ENCODE assay signal across 1 cellular context in the genomic region with DNA sequence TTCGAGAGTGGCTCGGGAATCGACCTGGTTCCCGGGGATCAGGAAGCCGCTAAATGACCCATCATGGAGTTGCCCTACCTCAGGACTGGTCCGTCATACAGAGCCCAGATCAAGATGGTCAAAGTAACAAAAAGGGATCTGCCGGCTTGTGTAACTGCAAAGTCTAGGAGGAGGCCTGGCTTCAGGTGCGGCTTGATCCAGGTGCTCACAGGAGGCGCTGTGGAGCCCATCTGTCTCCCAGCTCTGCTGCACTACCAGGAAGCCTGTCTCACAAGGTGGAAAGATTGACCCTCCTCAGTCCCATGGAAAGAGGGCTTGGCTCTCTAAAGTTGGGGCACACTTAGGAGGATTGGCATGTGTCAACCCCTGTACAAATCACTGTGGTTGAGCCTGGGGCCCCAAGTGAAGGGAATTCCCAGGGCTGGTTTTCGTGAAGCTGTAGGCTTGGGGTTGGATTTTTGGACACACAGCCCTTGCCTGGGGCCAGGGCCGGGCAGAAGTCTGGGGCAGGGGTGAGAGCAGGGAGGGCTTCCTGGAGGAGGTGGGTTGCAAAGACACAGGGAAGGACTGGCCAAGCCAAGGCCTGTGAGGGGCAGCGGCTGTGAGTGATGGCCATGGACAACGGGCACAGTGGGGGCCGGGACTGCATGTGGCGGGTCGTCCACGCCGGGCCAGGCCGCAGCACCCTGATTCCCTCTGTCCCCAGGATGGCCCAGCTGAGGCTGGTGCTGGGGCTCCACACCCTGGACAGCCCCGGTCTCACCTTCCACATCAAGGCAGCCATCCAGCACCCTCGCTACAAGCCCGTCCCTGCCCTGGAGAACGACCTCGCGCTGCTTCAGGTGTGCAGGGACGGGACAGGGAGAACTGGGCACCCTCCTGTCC.
TF ChIP-seq lines count a peak whose summit lies in the region.

No MANE protein-coding gene starts in this region.

TF ChIP-seq in HepG2, 621 proteins besides CTCF, POLR2A, EP300 and RAD21:
- no peak for TF ChIP-seq PREB (CRISPR knock-in tag; IDR thresholded peaks at IDR 0.05)
- TF ChIP-seq, protein P1, sequence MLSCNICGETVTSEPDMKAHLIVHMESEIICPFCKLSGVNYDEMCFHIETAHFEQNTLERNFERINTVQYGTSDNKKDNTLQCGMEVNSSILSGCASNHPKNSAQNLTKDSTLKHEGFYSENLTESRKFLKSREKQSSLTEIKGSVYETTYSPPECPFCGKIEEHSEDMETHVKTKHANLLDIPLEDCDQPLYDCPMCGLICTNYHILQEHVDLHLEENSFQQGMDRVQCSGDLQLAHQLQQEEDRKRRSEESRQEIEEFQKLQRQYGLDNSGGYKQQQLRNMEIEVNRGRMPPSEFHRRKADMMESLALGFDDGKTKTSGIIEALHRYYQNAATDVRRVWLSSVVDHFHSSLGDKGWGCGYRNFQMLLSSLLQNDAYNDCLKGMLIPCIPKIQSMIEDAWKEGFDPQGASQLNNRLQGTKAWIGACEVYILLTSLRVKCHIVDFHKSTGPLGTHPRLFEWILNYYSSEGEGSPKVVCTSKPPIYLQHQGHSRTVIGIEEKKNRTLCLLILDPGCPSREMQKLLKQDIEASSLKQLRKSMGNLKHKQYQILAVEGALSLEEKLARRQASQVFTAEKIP (CRISPR knock-in tag; IDR thresholded peaks at IDR 0.05; ENCODE audit: borderline replicate concordance) = no peak
- TF ChIP-seq ZNF329 (CRISPR knock-in tag; IDR thresholded peaks at IDR 0.05; ENCODE audit: low read depth) = peak; percentile 100
- TF ChIP-seq ZFP36 (IDR thresholded peaks at IDR 0.05; ENCODE audit: borderline replicate concordance, low read depth, low read length, partially characterized antibody) = peak; percentile 82
- no peak for TF ChIP-seq SSRP1 (CRISPR knock-in tag; IDR thresholded peaks at IDR 0.05)
- no peak for TF ChIP-seq GMEB2 (CRISPR knock-in tag; IDR thresholded peaks at IDR 0.05; ENCODE audit: low read depth)
- TF ChIP-seq NPAS2 (CRISPR knock-in tag; IDR thresholded peaks at IDR 0.05; ENCODE audit: borderline replicate concordance) = no peak
- TF ChIP-seq, protein P2, sequence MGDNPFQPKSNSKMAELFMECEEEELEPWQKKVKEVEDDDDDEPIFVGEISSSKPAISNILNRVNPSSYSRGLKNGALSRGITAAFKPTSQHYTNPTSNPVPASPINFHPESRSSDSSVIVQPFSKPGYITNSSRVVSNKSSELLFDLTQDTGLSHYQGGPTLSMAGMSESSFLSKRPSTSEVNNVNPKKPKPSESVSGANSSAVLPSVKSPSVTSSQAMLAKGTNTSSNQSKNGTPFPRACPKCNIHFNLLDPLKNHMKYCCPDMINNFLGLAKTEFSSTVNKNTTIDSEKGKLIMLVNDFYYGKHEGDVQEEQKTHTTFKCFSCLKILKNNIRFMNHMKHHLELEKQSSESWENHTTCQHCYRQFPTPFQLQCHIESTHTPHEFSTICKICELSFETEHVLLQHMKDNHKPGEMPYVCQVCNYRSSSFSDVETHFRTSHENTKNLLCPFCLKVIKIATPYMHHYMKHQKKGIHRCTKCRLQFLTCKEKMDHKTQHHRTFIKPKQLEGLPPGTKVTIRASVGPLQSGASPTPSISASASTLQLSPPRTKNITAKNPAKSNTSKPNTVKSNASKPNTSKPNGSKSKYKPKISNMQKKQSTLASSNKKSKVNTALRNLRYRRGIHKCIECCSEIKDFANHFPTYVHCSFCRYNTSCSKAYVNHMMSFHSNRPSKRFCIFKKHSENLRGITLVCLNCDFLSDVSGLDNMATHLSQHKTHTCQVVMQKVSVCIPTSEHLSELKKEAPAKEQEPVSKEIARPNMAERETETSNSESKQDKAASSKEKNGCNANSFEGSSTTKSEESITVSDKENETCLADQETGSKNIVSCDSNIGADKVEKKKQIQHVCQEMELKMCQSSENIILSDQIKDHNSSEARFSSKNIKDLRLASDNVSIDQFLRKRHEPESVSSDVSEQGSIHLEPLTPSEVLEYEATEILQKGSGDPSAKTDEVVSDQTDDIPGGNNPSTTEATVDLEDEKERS (CRISPR knock-in tag; IDR thresholded peaks at IDR 0.05) = no peak
- TF ChIP-seq ZNF839 (CRISPR knock-in tag; IDR thresholded peaks at IDR 0.05; ENCODE audit: borderline replicate concordance) = no peak
- no peak for TF ChIP-seq HDAC2 (CRISPR knock-in tag; IDR thresholded peaks at IDR 0.05)
- TF ChIP-seq ZNF850 (CRISPR knock-in tag; conservative IDR thresholded peaks at IDR 0.05) = no peak
- TF ChIP-seq ZNF713 (CRISPR knock-in tag; IDR thresholded peaks at IDR 0.05) = no peak
- TF ChIP-seq, protein P3, sequence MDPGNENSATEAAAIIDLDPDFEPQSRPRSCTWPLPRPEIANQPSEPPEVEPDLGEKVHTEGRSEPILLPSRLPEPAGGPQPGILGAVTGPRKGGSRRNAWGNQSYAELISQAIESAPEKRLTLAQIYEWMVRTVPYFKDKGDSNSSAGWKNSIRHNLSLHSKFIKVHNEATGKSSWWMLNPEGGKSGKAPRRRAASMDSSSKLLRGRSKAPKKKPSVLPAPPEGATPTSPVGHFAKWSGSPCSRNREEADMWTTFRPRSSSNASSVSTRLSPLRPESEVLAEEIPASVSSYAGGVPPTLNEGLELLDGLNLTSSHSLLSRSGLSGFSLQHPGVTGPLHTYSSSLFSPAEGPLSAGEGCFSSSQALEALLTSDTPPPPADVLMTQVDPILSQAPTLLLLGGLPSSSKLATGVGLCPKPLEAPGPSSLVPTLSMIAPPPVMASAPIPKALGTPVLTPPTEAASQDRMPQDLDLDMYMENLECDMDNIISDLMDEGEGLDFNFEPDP (CRISPR knock-in tag; conservative IDR thresholded peaks at IDR 0.05) = 0 out of 2 replicates have a peak, but pooled peaks have one; percentile 62
- no peak for TF ChIP-seq ZNF776 (CRISPR knock-in tag; IDR thresholded peaks at IDR 0.05)
- TF ChIP-seq MTA1 (CRISPR knock-in tag; IDR thresholded peaks at IDR 0.05; ENCODE audit: borderline replicate concordance) = no peak
- TF ChIP-seq GLMP (CRISPR knock-in tag; IDR thresholded peaks at IDR 0.05; ENCODE audit: borderline replicate concordance) = no peak
- no peak for TF ChIP-seq ZBTB26 (CRISPR knock-in tag; IDR thresholded peaks at IDR 0.05; ENCODE audit: borderline replicate concordance)
- TF ChIP-seq ZNF441 (CRISPR knock-in tag; IDR thresholded peaks at IDR 0.05; ENCODE audit: borderline replicate concordance) = no peak
- peak; percentile 12; the same call in 1 of the 2 replicates for TF ChIP-seq ZMYM3 (CRISPR knock-in tag; IDR thresholded peaks at IDR 0.05)
- TF ChIP-seq TP53 (CRISPR knock-in tag; conservative IDR thresholded peaks at IDR 0.05) = no peak
- TF ChIP-seq ZNF800 (CRISPR knock-in tag; IDR thresholded peaks at IDR 0.05) = no peak
- no peak for TF ChIP-seq TRIM22 (IDR thresholded peaks at IDR 0.05)
